In genomic region chr20:3209023-3209945, GRCh38 we compare ENCODE assay signal across 8 cellular contexts. TPM values are rescaled to one million over a fixed set of nuclear protein-coding genes. Genes with fewer than 3 reads are reported as not detected.
A peak's percentile ranks its signal among the peaks of the same experiment; 100 is the strongest.
DNase-seq lines count a peak whose midpoint lies in the region; ATAC-seq and TF ChIP-seq lines count a peak whose summit lies in the region.

Gene ITPA, plus strand, starts transcription at chr20:3209498. Its CDS starts 54 bp downstream, at chr20:3209552.

- peak within 1 kb of the TSS; percentile 91 for H3K4me2 ChIP-seq in OCI-LY3 (ENCODE audit: low read length)

- no peaks in the 10 kb centered on the region for H3K27me3 ChIP-seq in OCI-LY3 (ENCODE audit: low read depth, low read length)
- no peaks in the 10 kb centered on the region for H3K27me3 ChIP-seq in naive thymus-derived CD4-positive, alpha-beta T cell (ENCODE audit: control insufficient read depth in 2 of 2, insufficient read depth in 2 of 2, low read length in 2 of 2)

- peaks cover 12% of the 10 kb centered on the region for H3K36me3 ChIP-seq in OCI-LY3 (replicated peaks; ENCODE audit: low read depth, low read length)
- H3K36me3 ChIP-seq in naive thymus-derived CD4-positive, alpha-beta T cell (ENCODE audit: control insufficient read depth in 2 of 3, insufficient read depth in 3 of 3, low read length in 3 of 3): peaks cover 0 to 24% (median 0%) of the 10 kb centered on the region in 3 experiments

- peak within 1 kb of the TSS; percentile 78 for H2AFZ ChIP-seq in OCI-LY3 (ENCODE audit: low read depth, low read length)

- H3K4me3 ChIP-seq in OCI-LY3 (ENCODE audit: low read length): peak within 1 kb of the TSS; percentile 98
- H3K4me3 ChIP-seq in naive thymus-derived CD4-positive, alpha-beta T cell (ENCODE audit: low read length): peak within 1 kb of the TSS; percentile 94

- H3K27me3 Mint-ChIP-seq in HFFc6 (ENCODE audit: insufficient read depth): no peaks in the 10 kb centered on the region; the same call in 1 of the 2 replicates
- no peaks in the 10 kb centered on the region for H3K27me3 Mint-ChIP-seq in naive thymus-derived CD4-positive, alpha-beta T cell
- H3K27me3 Mint-ChIP-seq in stimulated activated naive CD8-positive, alpha-beta T cell treated with anti-CD3 and anti-CD28 coated beads, Interleukin-15, Interleukin-2, amounts not matched to agents 100 ng/mL and 50 ng/mL, for 24 hours: no peaks in the 10 kb centered on the region

- DNase-seq in D341Med (ENCODE audit: low spot score): peak; percentile 87
- DNase-seq in HFFc6: peak; percentile 15
- peak; percentile 76 to 81 for DNase-seq in activated T-cell treated with anti-CD3 and anti-CD28 coated beads, Interleukin-2, amount 50 U/mL, for 48 hours
- peak; percentile 37 for DNase-seq in fibroblast of gingiva (ENCODE audit: low read depth)
- peak; percentile 26 to 67 (median 42) for DNase-seq in naive thymus-derived CD4-positive, alpha-beta T cell
- DNase-seq in COLO829 (ENCODE audit: low spot score): no peak

- H3K4me1 ChIP-seq in OCI-LY3 (ENCODE audit: low read length): peaks cover 13% of the 10 kb centered on the region
- peaks cover 8 to 14% of the 10 kb centered on the region in 2 donors for H3K4me1 ChIP-seq in naive thymus-derived CD4-positive, alpha-beta T cell (ENCODE audit: control insufficient read depth in 2 of 2, insufficient read depth in 2 of 2, low read length in 2 of 2)

- H3K9me3 Mint-ChIP-seq in HFFc6: no peaks in the 10 kb centered on the region
- no peaks in the 10 kb centered on the region for H3K9me3 Mint-ChIP-seq in naive thymus-derived CD4-positive, alpha-beta T cell
- no peaks in the 10 kb centered on the region for H3K9me3 Mint-ChIP-seq in stimulated activated naive CD8-positive, alpha-beta T cell treated with anti-CD3 and anti-CD28 coated beads, Interleukin-15, Interleukin-2, amounts not matched to agents 100 ng/mL and 50 ng/mL, for 24 hours

- no peaks in the 10 kb centered on the region for H3K9me3 ChIP-seq in OCI-LY3 (ENCODE audit: insufficient read depth, low read length)
- no peaks in the 10 kb centered on the region for H3K9me3 ChIP-seq in naive thymus-derived CD4-positive, alpha-beta T cell (ENCODE audit: control insufficient read depth in 2 of 3, low read length in 3 of 3)

- H3K9ac ChIP-seq in OCI-LY3 (ENCODE audit: low read length): peak within 1 kb of the TSS; percentile 98

- H3K27ac ChIP-seq in OCI-LY3 (ENCODE audit: low read length): peak within 1 kb of the TSS; percentile 71
- peak within 1 kb of the TSS; percentile 85 for H3K27ac ChIP-seq in naive thymus-derived CD4-positive, alpha-beta T cell (ENCODE audit: low read depth, low read length)

- peaks cover 57% of the 10 kb centered on the region for H3K79me2 ChIP-seq in OCI-LY3 (ENCODE audit: low read length)

- POLR2A ChIA-PET in naive thymus-derived CD4-positive, alpha-beta T cell (lab: Charles Lee): interaction anchor here (0.6 to 2.1 kb wide), 9 partner anchors 10 to 307 kb away, joined by 3 to 7 read pairs (median 4); partner anchors contain the start of genes FASTKD5, LZTS3 and UBOX5

- CTCF ChIA-PET in naive thymus-derived CD4-positive, alpha-beta T cell (lab: Charles Lee): interaction anchor here (1.2 to 1.4 kb wide), 2 partner anchors 10 to 92 kb away, joined by 3 read pairs; no protein-coding TSS in a partner anchor

- intact Hi-C loops in naive thymus-derived CD4-positive, alpha-beta T cell (cut with micrococcal nuclease): loop anchor here (1.0 to 10.0 kb wide), 8 partner anchors 36 to 738 kb away; partner anchors contain the start of genes ATRN (in 1 of the 2), DNAAF9 (in 1 of the 2), LZTS3 (in 1 of the 2) and MRPS26 (in 1 of the 2)

- no peaks in the 10 kb centered on the region; the same call in none of the 2 replicates for H3K36me3 Mint-ChIP-seq in HFFc6 (ENCODE audit: low read depth)
- H3K36me3 Mint-ChIP-seq in naive thymus-derived CD4-positive, alpha-beta T cell: peaks cover 0 to 12% (median 6%) of the 10 kb centered on the region in 5 donors
- peaks cover 23% of the 10 kb centered on the region for H3K36me3 Mint-ChIP-seq in stimulated activated naive CD8-positive, alpha-beta T cell treated with anti-CD3 and anti-CD28 coated beads, Interleukin-15, Interleukin-2, amounts not matched to agents 100 ng/mL and 50 ng/mL, for 24 hours (ENCODE audit: low read depth)

- no peaks in the 10 kb centered on the region for H4K20me1 ChIP-seq in OCI-LY3 (ENCODE audit: insufficient read depth, low read length)

- peak within 1 kb of the TSS; percentile 92 for H3K4me3 Mint-ChIP-seq in HFFc6
- H3K4me3 Mint-ChIP-seq in naive thymus-derived CD4-positive, alpha-beta T cell: peak within 1 kb of the TSS; percentile 85 to 100 (median 96)
- H3K4me3 Mint-ChIP-seq in stimulated activated naive CD8-positive, alpha-beta T cell treated with anti-CD3 and anti-CD28 coated beads, Interleukin-15, Interleukin-2, amounts not matched to agents 100 ng/mL and 50 ng/mL, for 24 hours: peak within 1 kb of the TSS; percentile 100

- TF ChIP-seq CTCF in HFFc6 (IDR thresholded peaks at IDR 0.05): no peak
- no peak for TF ChIP-seq CTCF in OCI-LY3 (IDR thresholded peaks at IDR 0.05; ENCODE audit: low read depth, low read length)

- peaks cover 22% of the 10 kb centered on the region for H3K4me1 Mint-ChIP-seq in HFFc6 (ENCODE audit: low read depth)
- H3K4me1 Mint-ChIP-seq in naive thymus-derived CD4-positive, alpha-beta T cell: peaks cover 20 to 39% (median 32%) of the 10 kb centered on the region in 7 donors
- peaks cover 32% of the 10 kb centered on the region for H3K4me1 Mint-ChIP-seq in stimulated activated naive CD8-positive, alpha-beta T cell treated with anti-CD3 and anti-CD28 coated beads, Interleukin-15, Interleukin-2, amounts not matched to agents 100 ng/mL and 50 ng/mL, for 24 hours (ENCODE audit: low read depth)

- peak; percentile 44 for ATAC-seq in naive thymus-derived CD4-positive, alpha-beta T cell

- peak within 1 kb of the TSS; percentile 88 for H3K27ac Mint-ChIP-seq in HFFc6
- H3K27ac Mint-ChIP-seq in naive thymus-derived CD4-positive, alpha-beta T cell: peak within 1 kb of the TSS; percentile 85 to 99 (median 94)
- peak within 1 kb of the TSS; percentile 100 for H3K27ac Mint-ChIP-seq in stimulated activated naive CD8-positive, alpha-beta T cell treated with anti-CD3 and anti-CD28 coated beads, Interleukin-15, Interleukin-2, amounts not matched to agents 100 ng/mL and 50 ng/mL, for 24 hours

RNA-seq across cellular contexts. Expression of gene ITPA, which starts in this region (rescaled TPM):
- 10 to 100 TPM; 62.3 to 76.7 (median 70.2) TPM for total RNA-seq in HFFc6 (2021; fragmentation: NEBNext Ultra II Directional; extraction: Animal tissue kit (Norgen Biotek cat#: 25700))
- 10 to 100 TPM; 37.7 to 71.2 (median 43.5) TPM for total RNA-seq in naive thymus-derived CD4-positive, alpha-beta T cell
- polyA plus RNA-seq in naive thymus-derived CD4-positive, alpha-beta T cell: 10 to 100 TPM; 50.1 to 62.3 TPM
